ENCODE assay signal across 15 cellular contexts in genomic region chr16:88549671-88550643, GRCh38. TPM values are rescaled to one million over a fixed set of nuclear protein-coding genes. Genes with fewer than 3 reads are reported as not detected.
DNase-seq lines count a peak whose midpoint lies in the region; ATAC-seq and TF ChIP-seq lines count a peak whose summit lies in the region.
"Had no signal": no experiment of that assay in that cellular context is flagged by ENCODE, and none has a peak within 500 bp of the region (broad histone marks: within the 10 kb centered on the region; RNA-seq: fewer than 3 reads in every experiment).

No MANE protein-coding gene starts in this region.

- H3K4me1 ChIP-seq in Loucy (ENCODE audit: insufficient read depth, low read length, poor library complexity, severe bottlenecking) = peaks cover 21% of the 10 kb centered on the region
- H3K4me1 ChIP-seq: A549, parathyroid adenoma had no signal

- no peaks in the 10 kb centered on the region for H3K79me2 ChIP-seq in Loucy (ENCODE audit: insufficient read depth, low read length)
- H3K79me2 ChIP-seq: parathyroid adenoma had no signal

- peak overlapping the region; percentile 69 for H3K4me3 ChIP-seq in Loucy (ENCODE audit: low read length, poor library complexity, severe bottlenecking)
- H3K4me3 ChIP-seq in brain microvascular endothelial cell (ENCODE audit: low read depth, low read length) = no peak overlapping the region
- H3K4me3 ChIP-seq: A549, suprapubic skin had no signal

- peak overlapping the region; percentile 86 for H3K4me2 ChIP-seq in Loucy (ENCODE audit: low read depth, low read length, poor library complexity, severe bottlenecking)
- H3K4me2 ChIP-seq: A549 had no signal

- H3K4me1 Mint-ChIP-seq in central memory CD8-positive, alpha-beta T cell = peaks cover 22% of the 10 kb centered on the region

- DNase-seq in NCI-H82 (lab: John Stamatoyannopoulos, UW) (peak; percentile 13), NCI-H82 treated with DMSO at 0.1 percent for 48 hours (lab: John Stamatoyannopoulos, UW; ENCODE audit: unreplicated experiment) (no peak), omental fat pad (ENCODE audit: low spot score) (no peak), NCI-H524 treated with DMSO at 0.1 percent for 48 hours (lab: John Stamatoyannopoulos, UW) (no peak), brain microvascular endothelial cell (no peak), NCI-H146 treated with DMSO at 0.1 percent for 48 hours (lab: John Stamatoyannopoulos, UW; ENCODE audit: unreplicated experiment) (no peak)
- no peak for DNase-seq in central memory CD8-positive, alpha-beta T cell (ENCODE audit: low spot score in 2 of 2)
- DNase-seq: foreskin melanocyte; NCI-H1417 treated with DMSO at 0.1 percent for 48 hours; stimulated activated CD4-positive, alpha-beta T cell treated with anti-CD3 and anti-CD28 coated beads, Interleukin-4, amount 100 ng/mL, for 24 hours; T-helper 17 cell had no signal

- H3K36me3 Mint-ChIP-seq in central memory CD8-positive, alpha-beta T cell (ENCODE audit: insufficient read depth) = no peaks in the 10 kb centered on the region

- H3K27ac ChIP-seq in brain microvascular endothelial cell = no peak overlapping the region
- H3K27ac ChIP-seq: A549, parathyroid adenoma, suprapubic skin had no signal

- no peaks in the 10 kb centered on the region for H3K36me3 ChIP-seq in Loucy (ENCODE audit: insufficient read depth, low read length)
- no peaks in the 10 kb centered on the region for H3K36me3 ChIP-seq in brain microvascular endothelial cell (replicated peaks)
- H3K36me3 ChIP-seq: suprapubic skin had no signal

- H3K9me2 ChIP-seq in Loucy (replicated peaks; ENCODE audit: low read depth, low read length) = no peaks in the 10 kb centered on the region

- in situ Hi-C loops in brain microvascular endothelial cell (cut with HindIII; ENCODE audit: low pct_ligation_motif_present, low sequenced_read_pairs) = loop anchor here (25.0 kb wide), 1 partner anchor 113 kb away; no protein-coding TSS in a partner anchor

- H3K9me3 Mint-ChIP-seq in central memory CD8-positive, alpha-beta T cell = no peaks in the 10 kb centered on the region

- H3K27ac Mint-ChIP-seq in central memory CD8-positive, alpha-beta T cell (ENCODE audit: low read depth) = peak overlapping the region; percentile 58
- H3K27ac Mint-ChIP-seq: T-helper 17 cell had no signal

- H3K27me3 ChIP-seq in Loucy (ENCODE audit: insufficient read depth, low read length, poor library complexity, severe bottlenecking) (no peaks in the 10 kb centered on the region), brain microvascular endothelial cell (replicated peaks) (peaks cover 38% of the 10 kb centered on the region)

- no peaks in the 10 kb centered on the region for H4K20me1 ChIP-seq in Loucy (ENCODE audit: insufficient read depth, low read length, poor library complexity, severe bottlenecking)

- H3K27me3 Mint-ChIP-seq in central memory CD8-positive, alpha-beta T cell = no peaks in the 10 kb centered on the region

- peak overlapping the region; percentile 54 for H3K9ac ChIP-seq in Loucy (ENCODE audit: low read depth, low read length, poor library complexity, severe bottlenecking)
- H3K9ac ChIP-seq: parathyroid adenoma had no signal

- peak overlapping the region; percentile 65 for H3K4me3 Mint-ChIP-seq in central memory CD8-positive, alpha-beta T cell
- H3K4me3 Mint-ChIP-seq: T-helper 17 cell had no signal

- H3K9me3 ChIP-seq in Loucy (ENCODE audit: insufficient read depth, low read depth, low read length) = no peaks in the 10 kb centered on the region
- H3K9me3 ChIP-seq: suprapubic skin had no signal

- no peaks in the 10 kb centered on the region for H3F3A ChIP-seq in Loucy (ENCODE audit: low read depth)

- no peak for TF ChIP-seq CTCF in Loucy (conservative IDR thresholded peaks at IDR 0.05; ENCODE audit: low read length)
- no peak for TF ChIP-seq CTCF in omental fat pad (IDR thresholded peaks at IDR 0.05)
- no peak for TF ChIP-seq CTCF in brain microvascular endothelial cell (IDR thresholded peaks at IDR 0.05; ENCODE audit: low read depth, low read length, missing control alignments)

- peak; percentile 77 for ATAC-seq in central memory CD8-positive, alpha-beta T cell (replicated peaks; ENCODE audit: extremely low read depth, poor library complexity, severe bottlenecking)
- ATAC-seq in omental fat pad (ENCODE audit: low FRiP score) = peak; percentile 45
- ATAC-seq: A549, T-helper 17 cell had no signal

- no peak overlapping the region; the same call in 1 of the 2 replicates for H2AFZ ChIP-seq in Loucy (ENCODE audit: low read length)
- H2AFZ ChIP-seq: parathyroid adenoma had no signal

RNA-seq across cellular contexts. Expression of gene ZC3H18, which starts 20.2 kb away (rescaled TPM):
- total RNA-seq in omental fat pad = 10 to 100 TPM; 10.6 to 25.6 (median 17.8) TPM
